Comparison of ENCODE assay signal across 2 cellular contexts in the genomic region with DNA sequence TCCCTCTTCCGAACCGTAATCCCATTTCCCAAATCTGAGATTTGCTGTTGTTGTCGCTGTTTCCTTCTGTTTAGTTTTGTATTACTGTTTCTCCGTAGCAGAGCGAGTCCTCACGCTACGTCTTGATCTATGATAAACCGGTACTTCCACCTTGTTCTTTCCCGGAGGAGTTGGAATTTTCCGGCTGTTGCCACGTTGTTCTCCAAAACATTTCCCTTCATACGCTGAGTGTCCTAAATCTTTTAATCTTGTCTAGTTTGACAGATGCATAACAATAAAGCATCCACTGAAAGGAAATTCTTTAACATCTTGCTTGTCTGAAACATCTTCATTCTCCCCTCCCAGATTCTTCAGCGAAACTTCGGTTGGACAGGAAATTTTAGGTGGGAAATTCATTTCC. TPM values are rescaled to one million over a fixed set of nuclear protein-coding genes. Genes with fewer than 3 reads are reported as not detected.
"Had no signal": no experiment of that assay in that cellular context is flagged by ENCODE, and none has a peak within 500 bp of the region (broad histone marks: within the 10 kb centered on the region; RNA-seq: fewer than 3 reads in every experiment).

No MANE protein-coding gene starts in this region.

RNA-seq across cellular contexts. Expression of a gene that starts 0.8 kb away (rescaled TPM):
- total RNA-seq: G401, GM12878 had no signal
- polyA plus RNA-seq: GM12878 had no signal

RNA-seq across cellular contexts. Expression of a gene that starts 5.8 kb away (rescaled TPM):
- total RNA-seq: G401, GM12878 had no signal
- polyA plus RNA-seq: GM12878 had no signal

RNA-seq across cellular contexts. Expression of a gene that starts 7.4 kb away (rescaled TPM):
- total RNA-seq: G401, GM12878 had no signal
- polyA plus RNA-seq: GM12878 had no signal

RNA-seq across cellular contexts. Expression of a gene that starts 12.3 kb away (rescaled TPM):
- total RNA-seq: G401, GM12878 had no signal
- polyA plus RNA-seq: GM12878 had no signal

RNA-seq across cellular contexts. Expression of a gene that starts 18.9 kb away (rescaled TPM):
- total RNA-seq: G401, GM12878 had no signal
- polyA plus RNA-seq: GM12878 had no signal
